In the genomic region with DNA sequence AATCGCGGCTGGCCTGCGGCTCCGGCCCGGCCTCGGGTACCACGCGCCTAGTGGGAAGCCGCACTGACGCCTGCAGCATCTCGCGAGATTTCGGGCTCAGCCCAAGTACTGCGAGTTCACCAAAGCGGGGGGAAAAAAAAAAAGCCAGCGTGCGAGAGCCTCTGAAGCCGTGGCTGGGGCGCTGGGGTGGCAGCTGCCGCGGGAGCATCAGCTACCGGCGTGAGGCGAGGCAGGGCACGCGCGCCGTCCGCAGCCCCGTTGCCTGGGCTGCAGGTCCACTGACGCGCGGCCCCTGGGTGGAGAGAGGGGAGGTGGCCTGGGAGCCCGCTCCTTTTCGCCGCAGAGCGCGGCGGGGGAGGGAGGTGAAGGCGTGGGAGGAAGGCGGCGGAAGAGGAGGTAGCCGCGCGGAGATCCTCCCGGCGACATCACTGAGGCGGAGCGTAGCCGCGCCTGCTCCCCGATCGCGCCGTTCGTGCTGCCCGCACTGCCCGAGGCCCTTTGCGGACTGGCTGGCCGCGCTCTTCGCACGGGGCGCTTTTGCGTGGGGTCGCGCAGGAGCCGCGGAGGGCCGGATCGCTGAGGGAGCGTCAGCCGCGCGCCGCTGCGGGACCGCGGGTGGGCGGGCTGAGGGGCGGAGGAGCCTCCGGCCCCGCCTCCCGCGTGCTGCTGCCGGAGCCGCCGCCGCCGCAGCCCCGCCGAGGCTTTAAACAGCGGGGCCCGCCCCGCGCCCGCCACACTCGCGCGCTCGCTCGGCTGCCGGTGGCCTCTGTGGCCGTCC, we compare ENCODE assay signal across 8 cellular contexts. TPM values are rescaled to one million over a fixed set of nuclear protein-coding genes. Genes with fewer than 3 reads are reported as not detected.
DNase-seq lines count a peak whose midpoint lies in the region; ATAC-seq and TF ChIP-seq lines count a peak whose summit lies in the region.

Gene SLC12A2, plus strand, starts transcription at position 734 of the 778 bp plus-strand sequence. CDS start 189 bp downstream, outside the sequence.

- peak within 1 kb of the TSS; percentile 93 for H3K4me2 ChIP-seq in hepatocyte

- peak within 1 kb of the TSS; percentile 95 for H3K27ac ChIP-seq in hepatocyte
- H3K27ac ChIP-seq in aorta (ENCODE audit: low read depth in 1 of 2, low read length in 2 of 2): peak within 1 kb of the TSS; percentile 4 to 86

- H3K9me2 ChIP-seq in hepatocyte (replicated peaks; ENCODE audit: insufficient read depth): no peaks in the 10 kb centered on the region

- H3K79me2 ChIP-seq in hepatocyte: peaks cover 58% of the 10 kb centered on the region

- H3K9me3 ChIP-seq in hepatocyte (ENCODE audit: low read depth): no peaks in the 10 kb centered on the region
- H3K9me3 ChIP-seq in aorta (ENCODE audit: control insufficient read depth, low read length): no peaks in the 10 kb centered on the region

- in situ Hi-C loops in astrocyte of the cerebellum (cut with HindIII; ENCODE audit: low sequenced_read_pairs): no loop called here

- DNase-seq in NCI-H1930 (lab: John Stamatoyannopoulos, UW) (peak; percentile 52 to 72), T-helper 9 cell (peak; percentile 89), astrocyte of the cerebellum (ENCODE audit: low read depth) (peak; percentile 93), hepatocyte (ENCODE audit: low spot score) (peak; percentile 96), renal cortical epithelial cell (ENCODE audit: low read depth) (peak; percentile 89), aorta (peak; percentile 96 to 97)

- ATAC-seq in GM18508 (IDR thresholded peaks at IDR 0.05; ENCODE audit: insufficient read depth, unreplicated experiment) (peak; percentile 40), HG02973 (IDR thresholded peaks at IDR 0.05; ENCODE audit: unreplicated experiment) (peak; percentile 62), aorta (ENCODE audit: low FRiP score) (peak; percentile 95)

- H3K4me1 ChIP-seq in hepatocyte (ENCODE audit: insufficient read depth): peaks cover 10% of the 10 kb centered on the region
- H3K4me1 ChIP-seq in aorta (ENCODE audit: control insufficient read depth in 1 of 2, insufficient read depth in 2 of 2, low read length in 2 of 2): peaks cover 0 to 3% of the 10 kb centered on the region in 2 donors

- peak within 1 kb of the TSS; percentile 73 for H3K4me3 ChIP-seq in astrocyte of the cerebellum (ENCODE audit: low read depth, low read length)
- peak within 1 kb of the TSS; percentile 98 for H3K4me3 ChIP-seq in hepatocyte
- peak within 1 kb of the TSS; percentile 76 to 93 for H3K4me3 ChIP-seq in aorta (ENCODE audit: low read length in 2 of 2)

- no peak for TF ChIP-seq CTCF in astrocyte of the cerebellum (IDR thresholded peaks at IDR 0.05; ENCODE audit: low read depth, low read length, missing control alignments)
- TF ChIP-seq CTCF in hepatocyte (IDR thresholded peaks at IDR 0.05; ENCODE audit: poor library complexity): no peak

- H3K27me3 ChIP-seq in hepatocyte (no peaks in the 10 kb centered on the region), aorta (ENCODE audit: control insufficient read depth in 1 of 2, insufficient read depth in 2 of 2, low read length in 1 of 2) (no peaks in the 10 kb centered on the region)

- WGBS in hepatocyte (ENCODE audit: low lambda C conversion rate, missing lambda C conversion rate): under 1% methylated on average over 49 of the region's 104 CpGs
- 0 to 1% methylated on average over 65 to 104 of the region's 104 CpGs for WGBS in aorta, 2 donors

- H3K36me3 ChIP-seq in hepatocyte (replicated peaks; ENCODE audit: insufficient read depth, low read depth) (no peaks in the 10 kb centered on the region), aorta (ENCODE audit: control insufficient read depth in 1 of 2, insufficient read depth in 2 of 2, low read length in 1 of 2) (no peaks in the 10 kb centered on the region)

- peak within 1 kb of the TSS; percentile 99 for H2AFZ ChIP-seq in hepatocyte

- intact Hi-C loops in aorta (cut with DNase I): loop anchor here in 1 of 2 donors (5.0 to 10.0 kb wide), 2 partner anchors 208 to 566 kb away; partner anchors contain the start of gene PRRC1

- peaks cover 20% of the 10 kb centered on the region for H4K20me1 ChIP-seq in hepatocyte (ENCODE audit: insufficient read depth, poor library complexity, severe bottlenecking)

RNA-seq across cellular contexts. Expression of gene SLC12A2, which starts in this region (rescaled TPM):
- total RNA-seq in hepatocyte: 62.6 and 67.1 TPM in 2 replicates
- 20.7 and 21.5 TPM in 2 replicates for polyA plus RNA-seq in hepatocyte
- total RNA-seq in renal cortical epithelial cell: 31.6 and 41.3 TPM in 2 replicates
- 10 to 100 TPM; 14.3 to 16.7 TPM for total RNA-seq in aorta
- 1 to 10 TPM; 1.3 to 2.0 TPM for polyA plus RNA-seq in aorta

Comparison
In these comparisons a context has a peak if more than half of its experiments do, and no peak if none do; other contexts are left out.
1. Peak in every context shown above with its lines: DNase-seq, ATAC-seq, H3K4me3 ChIP-seq and H3K27ac ChIP-seq.
2. ATAC-seq: peak in every context shown above with its lines; median percentile 95 in aorta; 62 in HG02973; 40 in GM18508.